1 cellular context compared by ENCODE assay signal in genomic region chr10:96850113-96850512, GRCh38.
TF ChIP-seq lines count a peak whose summit lies in the region.

No MANE protein-coding gene starts in this region.

TF ChIP-seq in HepG2, 621 proteins besides CTCF, POLR2A, EP300 and RAD21 (continued from another document):
- TF ChIP-seq MLXIP (CRISPR knock-in tag; IDR thresholded peaks at IDR 0.05; ENCODE audit: borderline replicate concordance) (no peak), HOXD1 (CRISPR knock-in tag; IDR thresholded peaks at IDR 0.05) (no peak)
